In genomic region chr21:16492892-16493291, GRCh38 we compare ENCODE assay signal across 25 cellular contexts.
"Had no signal": no experiment of that assay in that cellular context is flagged by ENCODE, and none has a peak within 500 bp of the region (broad histone marks: within the 10 kb centered on the region; RNA-seq: fewer than 3 reads in every experiment).

No MANE protein-coding gene starts in this region.

- H2AFZ ChIP-seq: neural progenitor cell had no signal

- H3K36me3 ChIP-seq: brain microvascular endothelial cell, colonic mucosa, left lung, neural progenitor cell, suprapubic skin, transverse colon, uterus had no signal

- H3K9me3 ChIP-seq: colonic mucosa, suprapubic skin, transverse colon, uterus had no signal

- H3K4me2 ChIP-seq: neural progenitor cell had no signal

- ATAC-seq: activated CD8-positive, alpha-beta memory T cell treated with anti-CD3 and anti-CD28 coated beads, Interleukin-2, amount 10 ng/mL, durations not matched to agents 7 days and 5 days; left lung; stimulated activated naive CD8-positive, alpha-beta T cell treated with anti-CD3 and anti-CD28 coated beads, Interleukin-15, Interleukin-2, amounts not matched to agents 100 U/mL and 50 U/mL, for 24 hours had no signal

- H3K4me1 ChIP-seq: colonic mucosa, left lung, neural progenitor cell, transverse colon had no signal

- FAIRE-seq: kidney, TTC549 had no signal

- H3K27ac ChIP-seq: brain microvascular endothelial cell, colonic mucosa, epithelial cell of prostate, left lung, neural progenitor cell, suprapubic skin, transverse colon, uterus had no signal

- H3K4me3 ChIP-seq: colonic mucosa, left lung, neural progenitor cell, suprapubic skin, transverse colon, uterus had no signal

- H3K27me3 ChIP-seq: brain microvascular endothelial cell, colonic mucosa, left lung, neural progenitor cell, suprapubic skin, transverse colon, uterus had no signal

- DNase-seq: activated B cell treated with CpG ODN at 0.5 μM for 24 hours; activated CD4-positive, alpha-beta memory T cell treated with anti-CD3 and anti-CD28 coated beads, Interleukin-2, amount 10 ng/mL, durations not matched to agents 7 days and 5 days; activated CD4-positive, alpha-beta T cell treated with anti-CD3 and anti-CD28 coated beads for 48 hours; activated CD8-positive, alpha-beta memory T cell treated with anti-CD3 and anti-CD28 coated beads, Interleukin-2, amount 10 ng/mL, durations not matched to agents 7 days and 5 days; activated naive CD4-positive, alpha-beta T cell; activated naive CD8-positive, alpha-beta T cell treated with anti-CD3 and anti-CD28 coated beads, Interleukin-2, amount 10 ng/mL, durations not matched to agents 7 days and 5 days; amygdala; brain microvascular endothelial cell; central memory CD4-positive, alpha-beta T cell; colonic mucosa; endodermal cell; foreskin fibroblast; glutamatergic neuron; kidney; left lung; mammary epithelial cell; midbrain; stimulated activated CD4-positive, alpha-beta T cell treated with anti-CD3 and anti-CD28 coated beads, Interleukin-2, amount 100 ng/mL, for 24 hours; stimulated activated naive CD8-positive, alpha-beta T cell treated with anti-CD3 and anti-CD28 coated beads, Interleukin-15, Interleukin-2, amounts not matched to agents 100 U/mL and 50 U/mL, for 24 hours; transverse colon; uterus had no signal

- H3K9ac ChIP-seq: neural progenitor cell had no signal
